In genomic region chr2:27753744-27754588, GRCh38 we compare ENCODE assay signal across 1 cellular context.
TF ChIP-seq lines count a peak whose summit lies in the region.

No MANE protein-coding gene starts in this region.

TF ChIP-seq in HepG2, 621 proteins besides CTCF, POLR2A, EP300 and RAD21 (continued from another document and continues in another):
- TF ChIP-seq FOXP4 (CRISPR knock-in tag; IDR thresholded peaks at IDR 0.05) (0 out of 2 replicates have a peak, but pooled peaks have one; percentile 25), YEATS4 (CRISPR knock-in tag; IDR thresholded peaks at IDR 0.05; ENCODE audit: borderline replicate concordance) (no peak), ZC3H4 (CRISPR knock-in tag; IDR thresholded peaks at IDR 0.05; ENCODE audit: borderline replicate concordance) (peak; percentile 68; the same call in 1 of the 2 replicates), ISL2 (CRISPR knock-in tag; IDR thresholded peaks at IDR 0.05) (peak; percentile 40; the same call in 1 of the 2 replicates), MAF1 (CRISPR knock-in tag; IDR thresholded peaks at IDR 0.05; ENCODE audit: borderline replicate concordance) (no peak), ZSCAN22 (CRISPR knock-in tag; IDR thresholded peaks at IDR 0.05) (no peak), PCBP2 (optimal IDR thresholded peaks at IDR 0.05; ENCODE audit: low read depth, low read length, poor library complexity, severe bottlenecking) (no peak), RXRA (CRISPR knock-in tag; IDR thresholded peaks at IDR 0.05) (0 out of 2 replicates have a peak, but pooled peaks have one; percentile 36), ZNF207 (IDR thresholded peaks at IDR 0.05; ENCODE audit: borderline replicate concordance) (no peak), NR1H2 (CRISPR knock-in tag; IDR thresholded peaks at IDR 0.05; ENCODE audit: borderline replicate concordance, low read depth) (no peak), HMGXB3 (CRISPR knock-in tag; IDR thresholded peaks at IDR 0.05; ENCODE audit: borderline replicate concordance) (peak; percentile 85; the same call in 1 of the 2 replicates), TEAD2 (CRISPR knock-in tag; IDR thresholded peaks at IDR 0.05) (no peak), CEBPZ (IDR thresholded peaks at IDR 0.05; ENCODE audit: low read length) (no peak), HNRNPUL1 (IDR thresholded peaks at IDR 0.05; ENCODE audit: low read depth, low read length) (no peak), XRCC5 (optimal IDR thresholded peaks at IDR 0.05; ENCODE audit: low read length) (peak; percentile 68), SYNCRIP (IDR thresholded peaks at IDR 0.05; ENCODE audit: insufficient read depth, low read depth, low read length) (no peak), ZBED4 (CRISPR knock-in tag; IDR thresholded peaks at IDR 0.05; ENCODE audit: borderline replicate concordance) (no peak), ZFP90 (CRISPR knock-in tag; IDR thresholded peaks at IDR 0.05; ENCODE audit: borderline replicate concordance) (no peak), ZNF563 (CRISPR knock-in tag; IDR thresholded peaks at IDR 0.05) (peak; percentile 40; the same call in 1 of the 2 replicates), ZNF780A (CRISPR knock-in tag; IDR thresholded peaks at IDR 0.05) (no peak), HNRNPH1 (optimal IDR thresholded peaks at IDR 0.05; ENCODE audit: low read depth, low read length) (no peak), TSC22D2 (CRISPR knock-in tag; IDR thresholded peaks at IDR 0.05; ENCODE audit: borderline replicate concordance) (peak; percentile 80; the same call in 1 of the 2 replicates), SAP130 (CRISPR knock-in tag; IDR thresholded peaks at IDR 0.05; ENCODE audit: low read depth) (peak; percentile 63), PHF21A (CRISPR knock-in tag; IDR thresholded peaks at IDR 0.05) (no peak), MTF2 (CRISPR knock-in tag; IDR thresholded peaks at IDR 0.05; ENCODE audit: borderline replicate concordance) (no peak), YEATS2 (CRISPR knock-in tag; IDR thresholded peaks at IDR 0.05; ENCODE audit: borderline replicate concordance) (peak; percentile 66; the same call in 1 of the 2 replicates), RORA (CRISPR knock-in tag; IDR thresholded peaks at IDR 0.05) (no peak), ZNF570 (CRISPR knock-in tag; IDR thresholded peaks at IDR 0.05; ENCODE audit: borderline replicate concordance) (no peak), GLI4 (CRISPR knock-in tag; IDR thresholded peaks at IDR 0.05; ENCODE audit: borderline replicate concordance) (no peak), ZNF567 (CRISPR knock-in tag; IDR thresholded peaks at IDR 0.05; ENCODE audit: borderline replicate concordance) (no peak), SMAD9 (CRISPR knock-in tag; IDR thresholded peaks at IDR 0.05) (no peak), CENPX (CRISPR knock-in tag; IDR thresholded peaks at IDR 0.05) (no peak), ATF7 (IDR thresholded peaks at IDR 0.05) (no peak), ATF7 (CRISPR knock-in tag; IDR thresholded peaks at IDR 0.05) (no peak), ZNF18 (CRISPR knock-in tag; IDR thresholded peaks at IDR 0.05; ENCODE audit: insufficient replicate concordance) (no peak), ZBTB49 (CRISPR knock-in tag; IDR thresholded peaks at IDR 0.05; ENCODE audit: borderline replicate concordance) (no peak), HINFP (CRISPR knock-in tag; IDR thresholded peaks at IDR 0.05; ENCODE audit: low read depth) (no peak), SRF (IDR thresholded peaks at IDR 0.05; ENCODE audit: low read depth, low read length) (no peak), ZNF564 (CRISPR knock-in tag; IDR thresholded peaks at IDR 0.05) (no peak)
